ENCODE assay signal across 11 cellular contexts in the genomic region with DNA sequence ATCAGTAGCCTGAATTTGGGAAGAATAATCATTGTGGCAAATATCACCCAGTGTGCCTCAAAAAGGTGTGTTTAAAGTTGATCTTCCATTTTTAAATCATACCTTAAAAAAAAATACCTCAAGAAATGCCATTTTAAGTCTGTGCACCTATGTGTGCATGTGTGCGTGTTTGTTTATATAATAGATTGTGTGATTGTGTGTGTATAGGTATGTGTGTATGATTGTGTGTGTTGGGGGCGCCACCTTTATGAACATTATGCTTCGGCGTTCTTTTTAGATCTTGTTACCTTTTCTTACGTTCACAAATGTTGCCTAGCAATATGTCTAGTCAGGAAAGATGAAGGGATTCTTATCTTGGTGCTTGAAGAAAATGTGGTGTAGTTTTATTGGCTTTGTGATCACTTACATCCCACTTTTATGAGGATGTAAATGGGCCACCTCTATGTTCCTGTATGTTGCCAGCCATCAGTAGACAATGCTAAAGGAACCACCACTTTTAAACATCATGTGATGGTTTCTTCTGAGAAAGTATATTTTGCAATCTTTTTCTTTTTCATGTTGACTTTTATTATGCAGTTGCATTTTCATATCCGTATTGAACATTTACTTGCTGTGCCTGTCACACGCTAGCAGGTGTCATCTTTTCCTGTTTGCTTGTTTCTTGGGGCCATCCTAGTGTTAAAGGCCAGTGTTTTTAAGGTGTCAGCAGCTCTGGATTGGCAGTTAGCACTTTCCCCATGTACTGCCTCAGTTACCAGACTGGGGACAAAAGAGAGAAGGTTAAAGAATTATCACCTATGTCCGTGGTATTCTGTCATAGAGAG. TPM values are rescaled to one million over a fixed set of nuclear protein-coding genes. Genes with fewer than 3 reads are reported as not detected.
A peak's percentile ranks its signal among the peaks of the same experiment; 100 is the strongest.
DNase-seq lines count a peak whose midpoint lies in the region; ATAC-seq, FAIRE-seq and TF ChIP-seq lines count a peak whose summit lies in the region.
"Had no signal": no experiment of that assay in that cellular context is flagged by ENCODE, and none has a peak within 500 bp of the region (broad histone marks: within the 10 kb centered on the region; RNA-seq: fewer than 3 reads in every experiment).

No MANE protein-coding gene starts in this region.

- TF ChIP-seq POLR2A in tibial nerve (IDR thresholded peaks at IDR 0.05) = no peak

- no peak for ATAC-seq in left ventricle myocardium superior
- ATAC-seq in HG03432 (IDR thresholded peaks at IDR 0.05; ENCODE audit: unreplicated experiment) = no peak
- ATAC-seq in pancreas = no peak

- DNase-seq in right atrium auricular region (ENCODE audit: low spot score) = no peak
- DNase-seq in left ventricle myocardium superior = no peak
- no peak for DNase-seq in SK-N-MC (ENCODE audit: low read depth, low spot score)
- no peak for DNase-seq in tibial nerve (ENCODE audit: low spot score in 2 of 2)
- DNase-seq in pancreas = no peak
- DNase-seq in DMS53 treated with DMSO at 0.1 percent for 48 hours (lab: John Stamatoyannopoulos, UW; ENCODE audit: unreplicated experiment) = no peak
- DNase-seq: central memory CD4-positive, alpha-beta T cell; DMS 273 treated with DMSO at 0.1 percent for 48 hours had no signal

- H3K4me1 ChIP-seq in right atrium auricular region (peaks cover 0 to 37% of the 10 kb centered on the region in 2 donors), iPS-20b (ENCODE audit: insufficient read depth, low read length) (peaks cover 4% of the 10 kb centered on the region; the same call in 1 of the 2 replicates), tibial nerve (peaks cover 0 to 32% (median 11%) of the 10 kb centered on the region in 4 donors), pancreas (peaks cover 4 to 15% (median 7%) of the 10 kb centered on the region in 3 donors)

- TF ChIP-seq CTCF in right atrium auricular region (IDR thresholded peaks at IDR 0.05) (no peak), tibial nerve (IDR thresholded peaks at IDR 0.05) (no peak), pancreas (IDR thresholded peaks at IDR 0.05) (no peak)

- intact Hi-C loops in left ventricle myocardium superior (cut with micrococcal nuclease) (loop anchor here (10.0 kb wide), 1 partner anchor 824 kb away; no protein-coding TSS in a partner anchor), pancreas (cut with DNase I) (loop anchor here in 2 of 3 donors (10.0 kb wide), 3 partner anchors 634 to 834 kb away; no protein-coding TSS in a partner anchor)

- FAIRE-seq in pancreas (lab: Jason Lieb, UNC) = no peak

- H3K9ac ChIP-seq in SK-N-MC (ENCODE audit: insufficient read length) = peak overlapping the region; percentile 90
- H3K9ac ChIP-seq in iPS-20b (ENCODE audit: low read depth, low read length) = no peak overlapping the region

- H3K4me3 ChIP-seq in right atrium auricular region (no peak overlapping the region), SK-N-MC (peak overlapping the region; percentile 94), iPS-20b (ENCODE audit: low read length) (peak overlapping the region; percentile 82), tibial nerve (no peak overlapping the region), pancreas (no peak overlapping the region)

- H3K9me3 ChIP-seq in right atrium auricular region = no peaks in the 10 kb centered on the region
- no peaks in the 10 kb centered on the region for H3K9me3 ChIP-seq in SK-N-MC (ENCODE audit: low read depth, low read length)
- H3K9me3 ChIP-seq in iPS-20b (ENCODE audit: insufficient read depth, low read depth, low read length) = no peaks in the 10 kb centered on the region
- H3K9me3 ChIP-seq in tibial nerve = no peaks in the 10 kb centered on the region
- H3K9me3 ChIP-seq in pancreas = no peaks in the 10 kb centered on the region
- H3K9me3 ChIP-seq: vagina had no signal

- no peaks in the 10 kb centered on the region for H3K27me3 ChIP-seq in right atrium auricular region
- peaks cover 13% of the 10 kb centered on the region; the same call in 1 of the 2 replicates for H3K27me3 ChIP-seq in iPS-20b (ENCODE audit: insufficient read depth, low read length)
- H3K27me3 ChIP-seq in tibial nerve = no peaks in the 10 kb centered on the region
- H3K27me3 ChIP-seq in pancreas = no peaks in the 10 kb centered on the region
- H3K27me3 ChIP-seq: vagina had no signal

- TF ChIP-seq EP300 in tibial nerve (IDR thresholded peaks at IDR 0.05) = no peak

- WGBS in tibial nerve, 2 donors = 80% methylated on average over 8 of the region's 8 CpGs
- 64 to 67% methylated on average over 8 of the region's 8 CpGs for WGBS in pancreas, 2 donors

- H3K27ac ChIP-seq in right atrium auricular region = peak overlapping the region; percentile 96 to 98
- H3K27ac ChIP-seq in SK-N-MC = peak overlapping the region; percentile 59; the same call in 1 of the 2 replicates
- no peak overlapping the region for H3K27ac ChIP-seq in iPS-20b (ENCODE audit: low read length)
- peak overlapping the region; percentile 91 to 95 (median 93) for H3K27ac ChIP-seq in tibial nerve
- H3K27ac ChIP-seq in pancreas = peak overlapping the region in 1 of 4 donors; percentile 19

- H3K36me3 ChIP-seq in right atrium auricular region (peaks cover 13% of the 10 kb centered on the region), SK-N-MC (ENCODE audit: insufficient read depth, low read length) (peaks cover 14% of the 10 kb centered on the region), iPS-20b (ENCODE audit: insufficient read depth, low read depth, low read length) (no peaks in the 10 kb centered on the region), tibial nerve (peaks cover 3 to 9% (median 5%) of the 10 kb centered on the region in 3 donors), pancreas (peaks cover 0 to 5% (median 0%) of the 10 kb centered on the region in 3 donors)

RNA-seq across cellular contexts. Expression of a gene that starts 2.2 kb away (rescaled TPM):
- total RNA-seq in right atrium auricular region (10 to 100 TPM; 21.2 to 57.6 TPM), left ventricle myocardium superior (11.3 TPM), tibial nerve (10 to 100 TPM; 38.3 to 60.9 (median 42.4) TPM), pancreas (1 to 10 TPM; 4.3 to 9.8 (median 5.4) TPM)
- 1 to 10 TPM; 2.8 to 3.6 TPM for polyA plus RNA-seq in pancreas

Comparison
In these comparisons a context has a peak if more than half of its experiments do, and no peak if none do; other contexts are left out.
1. H3K4me3 ChIP-seq: peak in SK-N-MC (single experiment) and iPS-20b (single experiment); none in right atrium auricular region (0 of 2), tibial nerve (0 of 4) and pancreas (0 of 4).